In the genomic region with DNA sequence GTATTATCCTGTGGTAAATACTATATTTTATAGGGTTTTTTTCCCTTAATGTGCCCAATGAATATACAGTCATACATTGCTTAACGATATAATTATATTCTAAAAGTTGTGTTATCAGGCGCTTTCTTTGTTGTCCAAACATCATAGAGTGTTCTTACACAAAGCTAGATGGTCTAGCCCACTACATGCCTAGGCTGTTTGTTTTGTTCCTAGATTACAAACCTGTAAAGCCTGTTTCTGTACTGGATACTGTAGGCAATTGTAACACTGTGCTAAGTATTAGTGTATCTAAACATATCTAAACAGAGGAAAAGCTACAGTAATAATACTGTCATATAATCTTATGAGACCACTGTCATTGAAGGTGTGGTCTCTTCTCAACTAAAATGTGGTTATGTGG, we compare ENCODE assay signal across 19 cellular contexts.
A peak's percentile ranks its signal among the peaks of the same experiment; 100 is the strongest.
DNase-seq lines count a peak whose midpoint lies in the region; ATAC-seq, FAIRE-seq and TF ChIP-seq lines count a peak whose summit lies in the region.
"Had no signal": no experiment of that assay in that cellular context is flagged by ENCODE, and none has a peak within 500 bp of the region (broad histone marks: within the 10 kb centered on the region; RNA-seq: fewer than 3 reads in every experiment).

No MANE protein-coding gene starts in this region.

- H3K27me3 ChIP-seq in hepatocyte (no peaks in the 10 kb centered on the region), small intestine (ENCODE audit: control insufficient read depth in 2 of 2, insufficient read depth in 2 of 2, low read length in 2 of 2) (no peaks in the 10 kb centered on the region)
- H3K27me3 ChIP-seq: BLaER1 had no signal

- H4K20me1 ChIP-seq in hepatocyte (ENCODE audit: insufficient read depth, poor library complexity, severe bottlenecking) = no peaks in the 10 kb centered on the region
- H4K20me1 ChIP-seq: BLaER1 had no signal

- H2AFZ ChIP-seq in hepatocyte = no peak overlapping the region

- H3K27ac ChIP-seq in hepatocyte = no peak overlapping the region
- H3K27ac ChIP-seq in small intestine (ENCODE audit: low read depth in 1 of 2, low read length in 1 of 2) = no peak overlapping the region
- H3K27ac ChIP-seq: BLaER1 had no signal

- H3K9me3 ChIP-seq in hepatocyte (ENCODE audit: low read depth) (no peaks in the 10 kb centered on the region), small intestine (ENCODE audit: control insufficient read depth, low read depth) (no peaks in the 10 kb centered on the region)
- H3K9me3 ChIP-seq: BLaER1 had no signal

- DNase-seq in DMS53 treated with DMSO at 0.1 percent for 48 hours (lab: John Stamatoyannopoulos, UW; ENCODE audit: unreplicated experiment) (peak; percentile 58), NCI-H510A (lab: John Stamatoyannopoulos, UW) (peak; percentile 19), hepatocyte (ENCODE audit: low spot score) (peak; percentile 27), small intestine (peak; percentile 16)
- no peak for DNase-seq in activated effector memory CD4-positive, alpha-beta T cell treated with Interleukin-2 at 50 U/mL for 16 hours
- DNase-seq: CD4-positive, alpha-beta memory T cell; DMS79; KG1; NCI-H187; NCI-H2171 treated with DMSO at 0.1 percent for 48 hours; NCI-H446 treated with DMSO at 0.1 percent for 48 hours; NCI-H748 treated with DMSO at 0.1 percent for 48 hours; SHP77 had no signal

- no peak for TF ChIP-seq CTCF in hepatocyte (IDR thresholded peaks at IDR 0.05; ENCODE audit: poor library complexity)

- no peak overlapping the region for H3K4me3 ChIP-seq in hepatocyte
- H3K4me3 ChIP-seq in small intestine (ENCODE audit: low read depth in 1 of 2, low read length in 2 of 2) = no peak overlapping the region
- H3K4me3 ChIP-seq: BLaER1 had no signal

- FAIRE-seq in small intestine (lab: Jason Lieb, UNC) = no peak
- FAIRE-seq: GM12892, GM18507 had no signal

- H3K4me1 ChIP-seq in hepatocyte (ENCODE audit: insufficient read depth) = peaks cover 44% of the 10 kb centered on the region
- H3K4me1 ChIP-seq in small intestine (ENCODE audit: control insufficient read depth in 2 of 2, insufficient read depth in 1 of 2, low read depth in 1 of 2, low read length in 1 of 2) = peaks cover 0 to 7% of the 10 kb centered on the region in 2 donors

- H3K4me2 ChIP-seq in hepatocyte = no peak overlapping the region
- H3K4me2 ChIP-seq: BLaER1 had no signal

- 76% methylated on average over 2 of the region's 2 CpGs for WGBS in hepatocyte (ENCODE audit: low lambda C conversion rate, missing lambda C conversion rate)
- 66 to 84% (median 82%) methylated on average over 2 of the region's 2 CpGs for WGBS in small intestine, 3 donors

- no peak for ATAC-seq in GM21381 (IDR thresholded peaks at IDR 0.05; ENCODE audit: unreplicated experiment)
- ATAC-seq in HG02852 (IDR thresholded peaks at IDR 0.05; ENCODE audit: unreplicated experiment) = no peak
- ATAC-seq: SK-N-SH treated with all-trans-retinoic acid at 6 μM for 48 hours had no signal

- H3K36me3 ChIP-seq in hepatocyte (replicated peaks; ENCODE audit: insufficient read depth, low read depth) (no peaks in the 10 kb centered on the region), small intestine (ENCODE audit: control insufficient read depth in 2 of 2, insufficient read depth in 2 of 2, low read length in 2 of 2) (no peaks in the 10 kb centered on the region)
- H3K36me3 ChIP-seq: BLaER1 had no signal

- no peaks in the 10 kb centered on the region for H3K9me2 ChIP-seq in hepatocyte (replicated peaks; ENCODE audit: insufficient read depth)

- no peaks in the 10 kb centered on the region for H3K79me2 ChIP-seq in hepatocyte
